Comparison of ENCODE assay signal across 1 cellular context in the genomic region with DNA sequence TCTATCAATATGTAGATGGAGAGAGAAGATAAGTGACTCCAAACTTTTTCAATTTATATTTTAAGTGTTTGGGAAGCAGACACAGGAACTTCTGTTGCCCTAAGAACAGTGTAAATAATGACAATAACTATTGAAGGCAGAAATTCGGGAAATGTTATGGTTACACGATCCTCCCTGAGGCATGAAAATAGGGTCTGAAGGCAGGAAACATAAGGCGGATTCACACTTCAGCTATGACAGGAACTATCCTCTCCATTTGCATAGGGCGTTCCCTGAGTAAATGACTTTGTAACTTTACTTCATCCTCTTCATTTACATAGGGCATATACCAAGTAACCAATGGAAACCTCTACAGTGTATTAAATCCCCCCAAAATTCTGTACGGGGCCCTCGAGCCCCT.
TF ChIP-seq lines count a peak whose summit lies in the region.

No MANE protein-coding gene starts in this region.

TF ChIP-seq in SK-N-SH, 30 proteins besides CTCF, POLR2A, EP300 and RAD21 (continued from another document):
- no peak for TF ChIP-seq IRF3 (IDR thresholded peaks at IDR 0.05; ENCODE audit: low read depth, low read length)
- no peak for TF ChIP-seq SMC3 (IDR thresholded peaks at IDR 0.05; ENCODE audit: low read depth, low read length)
- TF ChIP-seq, protein P1, sequence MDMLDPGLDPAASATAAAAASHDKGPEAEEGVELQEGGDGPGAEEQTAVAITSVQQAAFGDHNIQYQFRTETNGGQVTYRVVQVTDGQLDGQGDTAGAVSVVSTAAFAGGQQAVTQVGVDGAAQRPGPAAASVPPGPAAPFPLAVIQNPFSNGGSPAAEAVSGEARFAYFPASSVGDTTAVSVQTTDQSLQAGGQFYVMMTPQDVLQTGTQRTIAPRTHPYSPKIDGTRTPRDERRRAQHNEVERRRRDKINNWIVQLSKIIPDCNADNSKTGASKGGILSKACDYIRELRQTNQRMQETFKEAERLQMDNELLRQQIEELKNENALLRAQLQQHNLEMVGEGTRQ (IDR thresholded peaks at IDR 0.05; ENCODE audit: borderline replicate concordance, low read depth, low read length), result no peak
- no peak for TF ChIP-seq EZH2phosphoT487 (IDR thresholded peaks at IDR 0.05; ENCODE audit: borderline replicate concordance, low read depth)
- TF ChIP-seq, protein P2, sequence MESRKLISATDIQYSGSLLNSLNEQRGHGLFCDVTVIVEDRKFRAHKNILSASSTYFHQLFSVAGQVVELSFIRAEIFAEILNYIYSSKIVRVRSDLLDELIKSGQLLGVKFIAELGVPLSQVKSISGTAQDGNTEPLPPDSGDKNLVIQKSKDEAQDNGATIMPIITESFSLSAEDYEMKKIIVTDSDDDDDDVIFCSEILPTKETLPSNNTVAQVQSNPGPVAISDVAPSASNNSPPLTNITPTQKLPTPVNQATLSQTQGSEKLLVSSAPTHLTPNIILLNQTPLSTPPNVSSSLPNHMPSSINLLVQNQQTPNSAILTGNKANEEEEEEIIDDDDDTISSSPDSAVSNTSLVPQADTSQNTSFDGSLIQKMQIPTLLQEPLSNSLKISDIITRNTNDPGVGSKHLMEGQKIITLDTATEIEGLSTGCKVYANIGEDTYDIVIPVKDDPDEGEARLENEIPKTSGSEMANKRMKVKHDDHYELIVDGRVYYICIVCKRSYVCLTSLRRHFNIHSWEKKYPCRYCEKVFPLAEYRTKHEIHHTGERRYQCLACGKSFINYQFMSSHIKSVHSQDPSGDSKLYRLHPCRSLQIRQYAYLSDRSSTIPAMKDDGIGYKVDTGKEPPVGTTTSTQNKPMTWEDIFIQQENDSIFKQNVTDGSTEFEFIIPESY (IDR thresholded peaks at IDR 0.05; ENCODE audit: borderline replicate concordance, low read depth), result no peak
- no peak for TF ChIP-seq REST (IDR thresholded peaks at IDR 0.05; ENCODE audit: low read depth, low read length)
- no peak for TF ChIP-seq TCF12 (IDR thresholded peaks at IDR 0.05)
- no peak for TF ChIP-seq FOSL2 (IDR thresholded peaks at IDR 0.05; ENCODE audit: borderline replicate concordance, low read depth)
- TF ChIP-seq YY1 (IDR thresholded peaks at IDR 0.05; ENCODE audit: low read depth), result no peak
- TF ChIP-seq GATA2 (CRISPR knock-in tag; IDR thresholded peaks at IDR 0.05), result no peak
- TF ChIP-seq RXRA (IDR thresholded peaks at IDR 0.05; ENCODE audit: borderline replicate concordance, low read depth), result no peak
- no peak for TF ChIP-seq RCOR1 (IDR thresholded peaks at IDR 0.05; ENCODE audit: low read length)
- TF ChIP-seq MEF2A (IDR thresholded peaks at IDR 0.05; ENCODE audit: borderline replicate concordance, low read depth), result no peak
- no peak for TF ChIP-seq MXI1 (IDR thresholded peaks at IDR 0.05; ENCODE audit: low read depth, low read length)
